ENCODE assay signal across 28 cellular contexts in the genomic region with DNA sequence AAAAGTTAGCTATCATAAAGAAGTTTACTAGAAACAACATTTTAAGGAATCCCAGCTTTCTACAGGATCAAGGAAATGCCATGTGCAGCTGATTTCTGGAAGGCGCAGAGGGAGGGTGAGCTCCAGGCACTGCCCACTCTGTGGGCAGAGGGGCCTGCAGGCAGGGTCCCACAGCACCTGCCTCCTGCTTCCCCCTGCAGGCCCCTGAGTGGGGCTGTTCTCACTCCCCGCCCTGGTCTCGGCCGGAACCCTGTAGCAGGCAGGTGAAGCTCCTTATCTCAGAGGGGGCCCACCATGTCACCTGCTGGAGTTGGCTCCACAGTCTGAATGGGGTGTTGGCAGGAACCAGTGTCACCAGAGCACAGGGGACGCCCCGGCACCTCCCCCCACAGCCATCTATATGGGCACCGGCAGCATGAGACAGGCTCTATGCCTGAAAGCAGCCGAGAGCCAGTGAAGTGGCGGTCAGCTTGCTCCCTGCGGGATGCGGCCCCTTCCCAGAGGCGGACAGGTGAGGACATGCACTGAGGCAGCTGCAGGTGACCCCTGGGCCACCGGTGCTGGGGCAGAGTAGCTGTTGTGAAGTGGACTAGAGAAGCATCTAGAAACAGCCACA.
"Had no signal": no experiment of that assay in that cellular context is flagged by ENCODE, and none has a peak within 500 bp of the region (broad histone marks: within the 10 kb centered on the region; RNA-seq: fewer than 3 reads in every experiment).

No MANE protein-coding gene starts in this region.

- H3K36me3 ChIP-seq: brain microvascular endothelial cell, esophagus squamous epithelium had no signal

- H3K27me3 ChIP-seq: brain microvascular endothelial cell, esophagus squamous epithelium, gastroesophageal sphincter had no signal

- H3K27ac ChIP-seq: brain microvascular endothelial cell, epithelial cell of prostate, esophagus squamous epithelium, gastroesophageal sphincter had no signal

- DNase-seq: activated CD4-positive, alpha-beta memory T cell treated with anti-CD3 and anti-CD28 coated beads, Interleukin-2, amount 10 ng/mL, durations not matched to agents 7 days and 5 days; activated CD4-positive, alpha-beta T cell treated with anti-CD3 and anti-CD28 coated beads for 1 hour; activated CD4-positive, alpha-beta T cell treated with anti-CD3 and anti-CD28 coated beads for 4 hours; activated CD4-positive, alpha-beta T cell treated with anti-CD3 and anti-CD28 coated beads, Interleukin-2, amount 10 ng/mL, durations not matched to agents 7 days and 5 days; activated CD4-positive, alpha-beta T cell treated with anti-CD3 and anti-CD28 coated beads, Interleukin-2, amount 50 U/mL, for 4 hours; activated CD8-positive, alpha-beta memory T cell treated with anti-CD3 and anti-CD28 coated beads, Interleukin-2, amount 50 U/mL, for 48 hours; activated effector memory CD4-positive, alpha-beta T cell treated with Interleukin-2 at 50 U/mL for 16 hours; activated gamma-delta T cell treated with Interleukin-2 at 50 U/mL for 16 hours; activated naive CD4-positive, alpha-beta T cell treated with anti-CD3 and anti-CD28 coated beads, Interleukin-2, amount 50 U/mL, for 16 hours; activated naive CD4-positive, alpha-beta T cell treated with Interleukin-2 at 50 U/mL for 16 hours; activated T-cell treated with anti-CD3 and anti-CD28 coated beads, Interleukin-2, amount 50 U/mL, for 4 hours; amniotic stem cell; anterior cingulate cortex; brain microvascular endothelial cell; cortex of kidney; dermis blood vessel endothelial cell; effector CD4-positive, alpha-beta T cell; effector memory CD8-positive, alpha-beta T cell; esophagus squamous epithelium; foreskin melanocyte; head of caudate nucleus; T-helper 1 cell; T-helper 17 cell; T1000 had no signal

- H3K4me3 ChIP-seq: esophagus squamous epithelium, gastroesophageal sphincter had no signal

- H3K9me3 ChIP-seq: esophagus squamous epithelium, gastroesophageal sphincter had no signal

- H3K4me1 ChIP-seq: gastroesophageal sphincter had no signal

- ATAC-seq: activated T-cell treated with anti-CD3 and anti-CD28 coated beads, Interleukin-2, amount 50 U/mL, for 4 hours; activated T-helper 17 cell treated with anti-CD3 and anti-CD28 coated beads, Interleukin-2, amount 50 U/mL, for 72 hours; effector memory CD8-positive, alpha-beta T cell; gastroesophageal sphincter; T-helper 17 cell; WTC11 had no signal
